13 cellular contexts compared by ENCODE assay signal in genomic region chr2:158726906-158727592, GRCh38.
DNase-seq lines count a peak whose midpoint lies in the region; TF ChIP-seq lines count a peak whose summit lies in the region.
"Had no signal": no experiment of that assay in that cellular context is flagged by ENCODE, and none has a peak within 500 bp of the region (broad histone marks: within the 10 kb centered on the region; RNA-seq: fewer than 3 reads in every experiment).

No MANE protein-coding gene starts in this region.

- H3K56ac ChIP-seq in mesendoderm (ENCODE audit: low read length): no peak overlapping the region

- H2BK5ac ChIP-seq in mesendoderm (ENCODE audit: low read length): no peak overlapping the region

- no peak overlapping the region for H3K23ac ChIP-seq in mesendoderm (ENCODE audit: low read length)

- H3K79me2 ChIP-seq in mesendoderm (ENCODE audit: control insufficient read depth, insufficient read depth, low read length): no peaks in the 10 kb centered on the region
- H3K79me2 ChIP-seq in mammary epithelial cell (ENCODE audit: insufficient read depth, low read length): no peaks in the 10 kb centered on the region

- no peaks in the 10 kb centered on the region for H3K9me3 ChIP-seq in mammary epithelial cell (replicated peaks; ENCODE audit: insufficient read depth, low read length)
- H3K9me3 ChIP-seq: adrenal gland had no signal

- no peaks in the 10 kb centered on the region for H3K79me1 ChIP-seq in mesendoderm (ENCODE audit: low read length)

- no peak for TF ChIP-seq CTCF in AG10803 (conservative IDR thresholded peaks at IDR 0.05; ENCODE audit: low read length)
- no peak for TF ChIP-seq CTCF in mammary epithelial cell (conservative IDR thresholded peaks at IDR 0.05 in 1 of 2, IDR thresholded peaks at IDR 0.05 in 1 of 2; ENCODE audit: extremely low read depth in 1 of 2, insufficient read depth in 1 of 2, low read depth in 1 of 2, low read length in 2 of 2)

- no peak overlapping the region for H3K27ac ChIP-seq in mesendoderm (ENCODE audit: low read depth, low read length)
- H3K27ac ChIP-seq in mammary epithelial cell (ENCODE audit: insufficient read depth, low read depth, low read length): no peak overlapping the region
- H3K27ac ChIP-seq: adrenal gland had no signal

- H3K4me2 ChIP-seq in mesendoderm (ENCODE audit: low read length) (no peak overlapping the region), mammary epithelial cell (ENCODE audit: insufficient read depth, low read depth, low read length) (no peak overlapping the region)
- H3K4me2 ChIP-seq: smooth muscle cell had no signal

- no peaks in the 10 kb centered on the region for H3K4me1 ChIP-seq in mesendoderm (ENCODE audit: control insufficient read depth, low read depth, low read length)
- H3K4me1 ChIP-seq in mammary epithelial cell (ENCODE audit: insufficient read depth, low read length): peaks cover 36% of the 10 kb centered on the region
- H3K4me1 ChIP-seq: adrenal gland had no signal

- H3K18ac ChIP-seq in mesendoderm (ENCODE audit: low read length): no peak overlapping the region

- H3K36me3 ChIP-seq in mesendoderm (ENCODE audit: control insufficient read depth, insufficient read depth, low read length) (no peaks in the 10 kb centered on the region), mammary epithelial cell (ENCODE audit: insufficient read depth, low read length) (no peaks in the 10 kb centered on the region)
- H3K36me3 ChIP-seq: adrenal gland had no signal

- H4K8ac ChIP-seq in mesendoderm (ENCODE audit: low read depth, low read length): no peak overlapping the region

- H2AK5ac ChIP-seq in mesendoderm (ENCODE audit: low read length): no peak overlapping the region

- H3K4me3 ChIP-seq in AG10803 (ENCODE audit: low read length) (no peak overlapping the region), mesendoderm (ENCODE audit: low read length) (no peak overlapping the region), mammary epithelial cell (replicated peaks in 1 of 3; ENCODE audit: insufficient read depth in 1 of 3, low read depth in 2 of 3, low read length in 3 of 3) (no peak overlapping the region)
- H3K4me3 ChIP-seq: adrenal gland, smooth muscle cell had no signal

- intact Hi-C loops in mammary epithelial cell (cut with micrococcal nuclease): no loop called here

- no peak overlapping the region for H4K5ac ChIP-seq in mesendoderm (ENCODE audit: low read length)

- H2BK15ac ChIP-seq in mesendoderm (replicated peaks; ENCODE audit: low read depth): no peak overlapping the region

- DNase-seq in AG10803 (ENCODE audit: low read depth): peak; percentile 19
- peak; percentile 20 for DNase-seq in NCI-H1694 (lab: John Stamatoyannopoulos, UW)
- peak; percentile 38 for DNase-seq in ecto neural progenitor cell (ENCODE audit: low spot score)
- DNase-seq in medulla oblongata (ENCODE audit: extremely low spot score): peak; percentile 93
- no peak for DNase-seq in mesendoderm
- no peak for DNase-seq in mammary epithelial cell
- DNase-seq in activated CD8-positive, alpha-beta memory T cell treated with anti-CD3 and anti-CD28 coated beads, Interleukin-2, amount 50 U/mL, for 48 hours: no peak
- no peak for DNase-seq in stimulated activated CD4-positive, alpha-beta T cell treated with anti-CD3 and anti-CD28 coated beads, Interleukin-12 subunit alpha, Interleukin-12 subunit beta, amount 100 ng/mL, for 4 hours
- DNase-seq: adrenal gland, Kasumi-1, NCI-H2171 treated with DMSO at 0.1 percent for 48 hours, SHP77 treated with DMSO at 0.1 percent for 48 hours had no signal

- H3K27me3 ChIP-seq in mesendoderm (ENCODE audit: insufficient read depth, low read length, poor library complexity): no peaks in the 10 kb centered on the region
- H3K27me3 ChIP-seq in mammary epithelial cell (ENCODE audit: insufficient read depth, low read length): no peaks in the 10 kb centered on the region
- H3K27me3 ChIP-seq: adrenal gland had no signal

- no peaks in the 10 kb centered on the region for H4K20me1 ChIP-seq in mammary epithelial cell (ENCODE audit: insufficient read depth, low read length)

- WGBS in mesendoderm (ENCODE audit: extremely low coverage, insufficient coverage, low lambda C conversion rate): no CpG with 5 or more reads among the region's 8 CpGs
- WGBS in mammary epithelial cell (ENCODE audit: low coverage, missing lambda C conversion rate): 87% methylated on average over 8 of the region's 8 CpGs

- BruUV-seq in mammary epithelial cell (replicated peaks; lab: Mats Ljungman, UMichigan): no TSS peak

- dilution Hi-C loops in mammary epithelial cell (cut with HindIII; ENCODE audit: low sequenced_read_pairs): no loop called here

- in situ Hi-C loops in mammary epithelial cell (cut with MboI; ENCODE audit: low sequenced_read_pairs in 2 of 2): loop anchor here in 1 of 2 donors (25.0 kb wide), 1 partner anchor 940 kb away; no protein-coding TSS in a partner anchor

- H3K9ac ChIP-seq in mesendoderm (ENCODE audit: low read length) (no peak overlapping the region), mammary epithelial cell (ENCODE audit: insufficient read depth, low read length) (no peak overlapping the region)

- H3K4ac ChIP-seq in mesendoderm (ENCODE audit: low read depth, low read length): no peak overlapping the region

- H2BK120ac ChIP-seq in mesendoderm (ENCODE audit: low read depth, low read length): no peak overlapping the region

- no peak overlapping the region for H2AFZ ChIP-seq in mammary epithelial cell (ENCODE audit: low read depth, low read length)

- CTCF ChIA-PET in mammary epithelial cell (lab: Charles Lee; ENCODE audit: low non-redundant PET): no interaction called here

Comparison
In these comparisons a context has a peak if more than half of its experiments do, and no peak if none do; other contexts are left out.
1. DNase-seq: peak in AG10803 (single experiment), NCI-H1694 (single experiment), ecto neural progenitor cell (single experiment) and medulla oblongata (single experiment); none in mesendoderm (single experiment), mammary epithelial cell (single experiment), activated CD8-positive, alpha-beta memory T cell treated with anti-CD3 and anti-CD28 coated beads, Interleukin-2, amount 50 U/mL, for 48 hours (single experiment) and stimulated activated CD4-positive, alpha-beta T cell treated with anti-CD3 and anti-CD28 coated beads, Interleukin-12 subunit alpha, Interleukin-12 subunit beta, amount 100 ng/mL, for 4 hours (single experiment).